Comparison of ENCODE assay signal across 8 cellular contexts in the genomic region with DNA sequence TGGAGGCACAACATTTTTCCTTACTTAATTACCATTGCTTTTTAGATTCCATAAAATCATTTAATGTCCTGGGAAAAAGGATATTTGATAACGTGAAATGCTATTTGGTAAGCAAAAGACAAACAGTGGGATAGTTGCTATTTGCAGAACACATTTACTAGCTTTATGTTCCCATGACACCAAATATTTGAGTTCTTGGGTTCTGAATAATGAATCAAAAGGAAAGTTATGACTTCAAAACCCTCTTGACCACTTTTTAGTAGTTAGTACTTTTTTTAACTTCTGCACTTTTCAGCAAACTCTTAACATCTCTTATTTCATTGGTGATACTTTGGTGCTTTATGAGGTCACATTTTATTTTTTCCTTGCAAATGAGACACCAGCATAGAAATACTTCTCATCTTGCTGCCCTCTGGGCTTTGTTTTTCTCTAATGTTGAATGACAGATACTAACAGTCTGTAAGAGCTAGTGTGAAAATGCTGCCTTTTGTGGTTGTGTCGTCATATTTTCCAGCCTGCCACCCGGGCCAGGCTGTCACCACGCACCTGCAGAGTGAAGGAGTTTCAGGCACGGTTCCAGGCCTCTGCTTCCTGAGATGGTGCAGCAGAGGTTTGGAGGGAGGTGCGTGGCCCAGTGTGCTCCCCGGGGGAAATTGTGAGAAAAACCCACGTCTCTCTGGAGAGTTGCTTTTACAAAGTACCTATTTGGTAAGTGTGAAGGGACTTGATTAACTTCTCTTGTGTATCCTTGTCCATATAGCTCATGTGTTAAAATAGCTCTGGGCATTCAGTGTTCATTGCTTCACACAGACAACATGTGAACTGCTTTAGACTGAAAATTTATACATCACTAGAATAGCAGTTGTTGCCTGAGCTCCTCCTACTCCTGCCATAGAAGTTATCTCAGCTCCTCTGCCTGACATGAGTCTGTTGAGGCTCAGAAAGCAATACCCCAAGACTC. TPM values are rescaled to one million over a fixed set of nuclear protein-coding genes. Genes with fewer than 3 reads are reported as not detected.
A peak's percentile ranks its signal among the peaks of the same experiment; 100 is the strongest.
DNase-seq lines count a peak whose midpoint lies in the region; ATAC-seq and TF ChIP-seq lines count a peak whose summit lies in the region.

No MANE protein-coding gene starts in this region.

- no peaks in the 10 kb centered on the region for H3K27me3 Mint-ChIP-seq in activated CD8-positive, alpha-beta memory T cell treated with anti-CD3 and anti-CD28 coated beads, Interleukin-2, amount 10 ng/mL, durations not matched to agents 7 days and 5 days

- peaks cover 0 to 44% (median 27%) of the 10 kb centered on the region in 10 experiments; a peak in 14 of 20 replicates for H3K4me1 ChIP-seq in BLaER1 treated with 17β-estradiol and CSF1 and Interleukin-3, amounts not matched to agents 10 nM and 100 nM
- H3K4me1 ChIP-seq in ascending aorta (no peaks in the 10 kb centered on the region), psoas muscle (no peaks in the 10 kb centered on the region)

- ATAC-seq in GM19397 (IDR thresholded peaks at IDR 0.05; ENCODE audit: unreplicated experiment): peak; percentile 78
- peak; percentile 81 for ATAC-seq in HG03457 (IDR thresholded peaks at IDR 0.05; ENCODE audit: unreplicated experiment)
- ATAC-seq in activated CD8-positive, alpha-beta memory T cell treated with anti-CD3 and anti-CD28 coated beads, Interleukin-2, amount 10 ng/mL, durations not matched to agents 7 days and 5 days: peak; percentile 88
- no peak for ATAC-seq in psoas muscle

- peak overlapping the region; percentile 66 for H3K27ac Mint-ChIP-seq in activated CD8-positive, alpha-beta memory T cell treated with anti-CD3 and anti-CD28 coated beads, Interleukin-2, amount 10 ng/mL, durations not matched to agents 7 days and 5 days

- peak overlapping the region in 9 of 11 experiments; percentile 23 to 63 (median 38); a peak in 15 of 22 replicates for H3K4me2 ChIP-seq in BLaER1 treated with 17β-estradiol and CSF1 and Interleukin-3, amounts not matched to agents 10 nM and 100 nM

- no peaks in the 10 kb centered on the region for H3K36me3 ChIP-seq in BLaER1 treated with 17β-estradiol and CSF1 and Interleukin-3, amounts not matched to agents 10 nM and 100 nM
- H3K36me3 ChIP-seq in ascending aorta: no peaks in the 10 kb centered on the region
- H3K36me3 ChIP-seq in psoas muscle (ENCODE audit: insufficient read depth in 1 of 2, low read depth in 1 of 2): no peaks in the 10 kb centered on the region

- intact Hi-C loops in ascending aorta (cut with DNase I): no loop called here
- intact Hi-C loops in psoas muscle (cut with DNase I): no loop called here

- H3K9me3 Mint-ChIP-seq in activated CD8-positive, alpha-beta memory T cell treated with anti-CD3 and anti-CD28 coated beads, Interleukin-2, amount 10 ng/mL, durations not matched to agents 7 days and 5 days (ENCODE audit: low read depth): no peaks in the 10 kb centered on the region

- no peaks in the 10 kb centered on the region for H3K36me3 Mint-ChIP-seq in activated CD8-positive, alpha-beta memory T cell treated with anti-CD3 and anti-CD28 coated beads, Interleukin-2, amount 10 ng/mL, durations not matched to agents 7 days and 5 days

- DNase-seq in activated CD8-positive, alpha-beta memory T cell treated with anti-CD3 and anti-CD28 coated beads, Interleukin-2, amount 10 ng/mL, durations not matched to agents 7 days and 5 days: peak; percentile 70
- peak; percentile 54 to 56 (median 55) for DNase-seq in stimulated activated CD4-positive, alpha-beta T cell treated with anti-CD3 and anti-CD28 coated beads, Interleukin-12 subunit alpha, Interleukin-12 subunit beta, amount 100 ng/mL, for 48 hours (ENCODE audit: low read depth in 2 of 3, low spot score in 1 of 3)
- DNase-seq in ascending aorta (ENCODE audit: low spot score in 2 of 2) (no peak), psoas muscle (no peak), ureter (ENCODE audit: low spot score) (no peak)

- TF ChIP-seq CTCF in ascending aorta (IDR thresholded peaks at IDR 0.05) (no peak), psoas muscle (IDR thresholded peaks at IDR 0.05) (no peak)

- H3K4me3 ChIP-seq in BLaER1 treated with 17β-estradiol and CSF1 and Interleukin-3, amounts not matched to agents 10 nM and 100 nM: no peak overlapping the region
- H3K4me3 ChIP-seq in ascending aorta: no peak overlapping the region
- H3K4me3 ChIP-seq in psoas muscle: no peak overlapping the region

- H3K27ac ChIP-seq in BLaER1 treated with 17β-estradiol and CSF1 and Interleukin-3, amounts not matched to agents 10 nM and 100 nM: peak overlapping the region in 3 of 11 experiments; percentile 10 to 65 (median 64); a peak in 5 of 22 replicates
- H3K27ac ChIP-seq in ascending aorta (no peak overlapping the region), psoas muscle (no peak overlapping the region)

- no peak overlapping the region for H3K4me3 Mint-ChIP-seq in activated CD8-positive, alpha-beta memory T cell treated with anti-CD3 and anti-CD28 coated beads, Interleukin-2, amount 10 ng/mL, durations not matched to agents 7 days and 5 days

- H3K27me3 ChIP-seq in BLaER1 treated with 17β-estradiol and CSF1 and Interleukin-3, amounts not matched to agents 10 nM and 100 nM: peaks cover 80 to 99% (median 92%) of the 10 kb centered on the region in 11 experiments
- H3K27me3 ChIP-seq in ascending aorta (no peaks in the 10 kb centered on the region), psoas muscle (ENCODE audit: insufficient read depth in 3 of 3, low read length in 2 of 3) (no peaks in the 10 kb centered on the region)

- peaks cover 17% of the 10 kb centered on the region for H3K4me1 Mint-ChIP-seq in activated CD8-positive, alpha-beta memory T cell treated with anti-CD3 and anti-CD28 coated beads, Interleukin-2, amount 10 ng/mL, durations not matched to agents 7 days and 5 days

- CTCF ChIA-PET in activated CD8-positive, alpha-beta memory T cell treated with anti-CD3 and anti-CD28 coated beads, Interleukin-2, amount 10 ng/mL, durations not matched to agents 7 days and 5 days (lab: Charles Lee): no interaction called here

- WGBS in psoas muscle, 3 donors: 26 to 35% (median 33%) methylated on average over 8 of the region's 8 CpGs

- peaks cover 0 to 3% (median 0%) of the 10 kb centered on the region in 11 experiments; a peak in 1 of 22 replicates for H4K20me1 ChIP-seq in BLaER1 treated with 17β-estradiol and CSF1 and Interleukin-3, amounts not matched to agents 10 nM and 100 nM

- H3K9ac ChIP-seq in BLaER1 treated with 17β-estradiol and CSF1 and Interleukin-3, amounts not matched to agents 10 nM and 100 nM: peak overlapping the region in 2 of 11 experiments; percentile 29 to 54; a peak in 3 of 22 replicates

- H3K9me3 ChIP-seq in BLaER1 treated with 17β-estradiol and CSF1 and Interleukin-3, amounts not matched to agents 10 nM and 100 nM (replicated peaks in 1 of 11): peaks cover 2 to 16% (median 9%) of the 10 kb centered on the region in 11 experiments; a peak in 19 of 22 replicates
- H3K9me3 ChIP-seq in ascending aorta: no peaks in the 10 kb centered on the region
- no peaks in the 10 kb centered on the region for H3K9me3 ChIP-seq in psoas muscle

RNA-seq across cellular contexts. Expression of gene MSL3, which starts 34.7 kb away (rescaled TPM):
- total RNA-seq in activated CD8-positive, alpha-beta memory T cell treated with anti-CD3 and anti-CD28 coated beads, Interleukin-2, amount 10 ng/mL, durations not matched to agents 7 days and 5 days: 10 to 100 TPM; 44.3 to 49.9 TPM
- 28.5 TPM for total RNA-seq in ascending aorta
- 10 to 100 TPM; 19.1 to 24.4 (median 20.7) TPM for total RNA-seq in psoas muscle
- polyA plus RNA-seq in psoas muscle: 10 to 100 TPM; 20.9 to 52.3 (median 24.0) TPM
- total RNA-seq in ureter: 22.8 TPM

Comparison
In these comparisons a context has a peak if more than half of its experiments do, and no peak if none do; other contexts are left out.
1. ATAC-seq: peak in GM19397 (single experiment), HG03457 (single experiment) and activated CD8-positive, alpha-beta memory T cell treated with anti-CD3 and anti-CD28 coated beads, Interleukin-2, amount 10 ng/mL, durations not matched to agents 7 days and 5 days (single experiment); none in psoas muscle (0 of 4).
2. DNase-seq: peak in activated CD8-positive, alpha-beta memory T cell treated with anti-CD3 and anti-CD28 coated beads, Interleukin-2, amount 10 ng/mL, durations not matched to agents 7 days and 5 days (single experiment) and stimulated activated CD4-positive, alpha-beta T cell treated with anti-CD3 and anti-CD28 coated beads, Interleukin-12 subunit alpha, Interleukin-12 subunit beta, amount 100 ng/mL, for 48 hours (3 of 3); none in ascending aorta (0 of 2), psoas muscle (0 of 2) and ureter (single experiment).